8 cellular contexts compared by ENCODE assay signal in genomic region chr7:56063882-56064625, GRCh38. TPM values are rescaled to one million over a fixed set of nuclear protein-coding genes. Genes with fewer than 3 reads are reported as not detected.
A peak's percentile ranks its signal among the peaks of the same experiment; 100 is the strongest.
DNase-seq lines count a peak whose midpoint lies in the region; ATAC-seq and TF ChIP-seq lines count a peak whose summit lies in the region.

Gene SUMF2 (plus strand): TSS chr7:56064286. CDS start chr7:56064312, 26 bp downstream.

- ATAC-seq in GM19035 (IDR thresholded peaks at IDR 0.05; ENCODE audit: unreplicated experiment) (peak; percentile 86), HG03342 (IDR thresholded peaks at IDR 0.05; ENCODE audit: unreplicated experiment) (peak; percentile 83)

- no peak for TF ChIP-seq CTCF in kidney epithelial cell (IDR thresholded peaks at IDR 0.05; ENCODE audit: insufficient read depth, low read length, poor library complexity, severe bottlenecking)

- peak within 1 kb of the TSS; percentile 76 for H3K4me3 ChIP-seq in kidney epithelial cell (ENCODE audit: low read depth, low read length)

- no peaks in the 10 kb centered on the region for H3K36me3 ChIP-seq in kidney epithelial cell (ENCODE audit: control insufficient read depth, insufficient read depth, low read length)

- no peaks in the 10 kb centered on the region for H3K27me3 ChIP-seq in kidney epithelial cell (ENCODE audit: control insufficient read depth, insufficient read depth, low read length)

- DNase-seq in AML-193 (lab: John Stamatoyannopoulos, UW) (peak; percentile 77 to 80), NCI-H510A (lab: John Stamatoyannopoulos, UW) (peak; percentile 96), cerebellum (ENCODE audit: low spot score) (peak; percentile 93), kidney epithelial cell (ENCODE audit: low read depth) (no peak)
- DNase-seq in activated CD4-positive, alpha-beta T cell treated with anti-CD3 and anti-CD28 coated beads for 1 hour, result peak; percentile 86
- DNase-seq in stimulated activated CD4-positive, alpha-beta T cell treated with anti-CD3 and anti-CD28 coated beads, Interleukin-15, amount 100 ng/mL, for 48 hours (ENCODE audit: low read depth in 2 of 2), result peak; percentile 75 to 87

RNA-seq across cellular contexts. Expression of gene SUMF2, which starts in this region (rescaled TPM):
- 49.9 TPM for total RNA-seq in cerebellum
- 98.6 and 107 TPM in 2 replicates for total RNA-seq in kidney epithelial cell
